ENCODE assay signal across 1 cellular context in the genomic region with DNA sequence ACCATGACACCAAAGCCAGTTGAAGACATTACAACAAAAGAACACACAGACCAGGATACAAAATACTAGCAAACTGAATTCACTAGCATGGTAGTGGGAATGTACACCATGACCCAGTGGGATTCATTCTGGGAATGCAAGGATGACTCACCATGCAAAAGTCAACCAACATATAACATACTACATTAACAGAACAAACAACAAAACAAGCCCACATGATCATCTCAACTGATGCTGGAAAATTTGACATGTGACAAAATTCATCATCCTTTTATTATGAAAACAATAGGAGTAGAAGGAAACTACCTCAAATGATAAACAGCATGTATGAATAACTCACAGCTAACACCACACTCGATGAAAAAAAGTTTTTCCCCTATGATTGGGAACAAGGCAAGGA.
TF ChIP-seq lines count a peak whose summit lies in the region.

No MANE protein-coding gene starts in this region.

TF ChIP-seq in endothelial cell of umbilical vein, 7 proteins besides CTCF, POLR2A, EP300 and RAD21:
- TF ChIP-seq JUN (IDR thresholded peaks at IDR 0.05; ENCODE audit: borderline replicate concordance, insufficient read depth, insufficient read length, low read depth) (peak; percentile 62), POLR2AphosphoS5 (IDR thresholded peaks at IDR 0.05; ENCODE audit: insufficient read depth, low read depth, low read length) (no peak), FOS (IDR thresholded peaks at IDR 0.05; ENCODE audit: borderline replicate concordance, insufficient read depth, low read length) (peak; percentile 35)
